In genomic region chr1:203523667-203524066, GRCh38 we compare ENCODE assay signal across 1 cellular context.
TF ChIP-seq lines count a peak whose summit lies in the region.

No MANE protein-coding gene starts in this region.

TF ChIP-seq in GM12878, 131 proteins besides CTCF, POLR2A, EP300 and RAD21:
- peak; percentile 43; the same call in 1 of the 2 replicates for TF ChIP-seq SPI1 (IDR thresholded peaks at IDR 0.05; ENCODE audit: borderline replicate concordance, insufficient read depth, low read depth, low read length)
- TF ChIP-seq CBX5 (IDR thresholded peaks at IDR 0.05; ENCODE audit: low read depth) = no peak
